Comparison of ENCODE assay signal across 8 cellular contexts in genomic region chr3:130380398-130380797, GRCh38. TPM values are rescaled to one million over a fixed set of nuclear protein-coding genes. Genes with fewer than 3 reads are reported as not detected.
"Had no signal": no experiment of that assay in that cellular context is flagged by ENCODE, and none has a peak within 500 bp of the region (broad histone marks: within the 10 kb centered on the region; RNA-seq: fewer than 3 reads in every experiment).

No MANE protein-coding gene starts in this region.

- ATAC-seq: HepG2 had no signal

- H3K36me3 Mint-ChIP-seq: IgD-negative memory B cell had no signal

- FAIRE-seq: HepG2, HTR-8/SVneo had no signal

- H3K4me3 Mint-ChIP-seq: IgD-negative memory B cell had no signal

- DNase-seq: IMR-90, KBM-7, KG1 had no signal

- H3K4me1 Mint-ChIP-seq: IgD-negative memory B cell had no signal

- H3K27ac ChIP-seq: HL-60 had no signal

RNA-seq across cellular contexts. Expression of gene COL6A5, which starts 34.9 kb away (rescaled TPM):
- total RNA-seq: HepG2, HT-29, IMR-90 had no signal
- polyA plus RNA-seq: HepG2, IgD-negative memory B cell, IMR-90 had no signal
